In the genomic region with DNA sequence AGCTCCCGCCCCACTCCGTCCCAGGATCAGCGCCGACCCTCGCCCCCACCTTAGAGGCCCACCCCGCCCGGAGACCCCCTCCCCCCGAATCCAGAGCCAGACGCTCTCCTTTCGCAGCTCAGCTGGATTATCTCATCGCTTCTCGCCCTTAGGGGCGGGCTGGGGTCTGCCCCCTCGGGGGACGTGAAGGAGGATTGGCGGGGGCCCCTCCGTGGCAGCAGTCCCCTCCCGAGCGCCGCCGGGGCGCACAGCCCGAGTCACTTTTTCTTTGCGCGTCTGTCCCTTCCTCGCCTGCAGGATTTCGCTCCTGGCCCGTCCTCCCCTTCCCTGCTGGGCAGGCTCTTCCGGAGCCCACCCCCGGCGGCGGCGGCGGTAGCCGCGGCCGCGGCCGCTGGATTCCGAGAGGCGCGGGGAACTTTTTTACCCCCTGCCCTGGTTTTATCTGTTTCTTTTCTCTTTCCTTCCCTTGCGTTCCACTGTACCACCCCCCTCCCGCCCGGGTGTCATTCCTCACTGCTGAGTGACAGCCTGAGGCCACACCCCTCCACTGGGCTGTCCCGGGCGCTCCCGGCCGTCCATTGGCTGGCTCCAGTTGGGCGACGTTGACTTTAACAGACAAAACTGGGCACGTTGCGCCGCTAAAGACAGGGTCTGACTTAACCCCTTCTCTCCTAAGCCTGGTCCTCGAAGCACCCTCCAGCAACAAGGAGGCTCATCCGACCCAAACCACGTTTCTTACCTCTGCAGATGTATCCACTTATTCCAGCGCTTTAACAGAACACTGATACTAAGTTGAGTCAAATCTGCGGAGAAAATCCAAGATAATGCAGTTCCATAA, we compare ENCODE assay signal across 8 cellular contexts. TPM values are rescaled to one million over a fixed set of nuclear protein-coding genes. Genes with fewer than 3 reads are reported as not detected.
DNase-seq lines count a peak whose midpoint lies in the region; ATAC-seq and TF ChIP-seq lines count a peak whose summit lies in the region.

No MANE protein-coding gene starts in this region.

- TF ChIP-seq POLR2A in vagina (IDR thresholded peaks at IDR 0.05), result no peak

- H3K27me3 ChIP-seq in BE2C (peaks cover 98% of the 10 kb centered on the region), vagina (peaks cover 46% of the 10 kb centered on the region)

- peak overlapping the region; percentile 60 for H3K27ac ChIP-seq in vagina

- H3K36me3 ChIP-seq in BE2C (no peaks in the 10 kb centered on the region), vagina (no peaks in the 10 kb centered on the region)

- DNase-seq in BE2C (peak; percentile 84), NCI-H226 (peak; percentile 66), foreskin melanocyte (peak; percentile 49), nephron progenitor cell (peak; percentile 90), vagina (ENCODE audit: extremely low spot score in 2 of 2) (no peak)
- no peak for DNase-seq in activated T-cell treated with anti-CD3 and anti-CD28 coated beads, Interleukin-2, amount 50 U/mL, for 4 hours

- H3K27me3 Mint-ChIP-seq in activated T-cell treated with anti-CD3 and anti-CD28 coated beads, Interleukin-2, amount 50 U/mL, for 4 hours (ENCODE audit: low read depth), result peaks cover 70% of the 10 kb centered on the region
- peaks cover 92% of the 10 kb centered on the region for H3K27me3 Mint-ChIP-seq in nephron progenitor cell (ENCODE audit: low read depth, poor library complexity)

- peaks cover 11% of the 10 kb centered on the region for H3K9me3 Mint-ChIP-seq in activated T-cell treated with anti-CD3 and anti-CD28 coated beads, Interleukin-2, amount 50 U/mL, for 4 hours
- H3K9me3 Mint-ChIP-seq in nephron progenitor cell, result no peaks in the 10 kb centered on the region

- peak overlapping the region; percentile 92 for H3K27ac Mint-ChIP-seq in nephron progenitor cell

- no peaks in the 10 kb centered on the region for H3K36me3 Mint-ChIP-seq in activated T-cell treated with anti-CD3 and anti-CD28 coated beads, Interleukin-2, amount 50 U/mL, for 4 hours (ENCODE audit: insufficient read depth)
- peaks cover 5% of the 10 kb centered on the region for H3K36me3 Mint-ChIP-seq in nephron progenitor cell (ENCODE audit: low read depth)

- peak; percentile 47 for ATAC-seq in GM18907 (IDR thresholded peaks at IDR 0.05; ENCODE audit: unreplicated experiment)
- peak; percentile 51 for ATAC-seq in HG03139 (IDR thresholded peaks at IDR 0.05; ENCODE audit: unreplicated experiment)
- peak; percentile 42 to 53 for ATAC-seq in activated T-cell treated with anti-CD3 and anti-CD28 coated beads, Interleukin-2, amount 50 U/mL, for 4 hours

- no peaks in the 10 kb centered on the region for H3K4me1 ChIP-seq in BE2C
- peaks cover 53% of the 10 kb centered on the region for H3K4me1 ChIP-seq in vagina

- peaks cover 45% of the 10 kb centered on the region for H3K4me1 Mint-ChIP-seq in activated T-cell treated with anti-CD3 and anti-CD28 coated beads, Interleukin-2, amount 50 U/mL, for 4 hours (ENCODE audit: low read depth)
- peaks cover 42% of the 10 kb centered on the region for H3K4me1 Mint-ChIP-seq in nephron progenitor cell

- TF ChIP-seq CTCF in BE2C (IDR thresholded peaks at IDR 0.05; ENCODE audit: low read depth, low read length), result no peak
- TF ChIP-seq CTCF in nephron progenitor cell (IDR thresholded peaks at IDR 0.05), result no peak
- TF ChIP-seq CTCF in vagina (IDR thresholded peaks at IDR 0.05), result no peak

- no peaks in the 10 kb centered on the region; the same call in 1 of the 2 replicates for H3K9me3 ChIP-seq in BE2C
- no peaks in the 10 kb centered on the region for H3K9me3 ChIP-seq in vagina

- intact Hi-C loops in vagina (cut with DNase I), result loop anchor here (2.0 to 5.0 kb wide), 2 partner anchors 60 to 692 kb away; a partner anchor contains a TSS

- peak overlapping the region; percentile 74 for H3K4me3 Mint-ChIP-seq in activated T-cell treated with anti-CD3 and anti-CD28 coated beads, Interleukin-2, amount 50 U/mL, for 4 hours
- peak overlapping the region; percentile 93 for H3K4me3 Mint-ChIP-seq in nephron progenitor cell

- H3K4me3 ChIP-seq in BE2C (ENCODE audit: low read depth, low read length) (peak overlapping the region; percentile 67), vagina (peak overlapping the region; percentile 61 to 63)

RNA-seq across cellular contexts. Expression of a gene that starts 0.5 kb away (rescaled TPM):
- not detected for polyA plus RNA-seq in BE2C (2012; ENCODE audit: insufficient read depth, insufficient read length, low read depth)
- total RNA-seq in activated T-cell treated with anti-CD3 and anti-CD28 coated beads, Interleukin-2, amount 50 U/mL, for 4 hours, result not detected
- 2.9 TPM for total RNA-seq in vagina

Comparison
In these comparisons a context has a peak if more than half of its experiments do, and no peak if none do; other contexts are left out.
1. DNase-seq: peak in BE2C (single experiment), NCI-H226 (single experiment), foreskin melanocyte (single experiment) and nephron progenitor cell (single experiment); none in activated T-cell treated with anti-CD3 and anti-CD28 coated beads, Interleukin-2, amount 50 U/mL, for 4 hours (single experiment) and vagina (0 of 2).
2. Peak in every context shown above with its lines, with median percentiles within 50 percentile points of each other: ATAC-seq.